29 cellular contexts compared by ENCODE assay signal in the genomic region with DNA sequence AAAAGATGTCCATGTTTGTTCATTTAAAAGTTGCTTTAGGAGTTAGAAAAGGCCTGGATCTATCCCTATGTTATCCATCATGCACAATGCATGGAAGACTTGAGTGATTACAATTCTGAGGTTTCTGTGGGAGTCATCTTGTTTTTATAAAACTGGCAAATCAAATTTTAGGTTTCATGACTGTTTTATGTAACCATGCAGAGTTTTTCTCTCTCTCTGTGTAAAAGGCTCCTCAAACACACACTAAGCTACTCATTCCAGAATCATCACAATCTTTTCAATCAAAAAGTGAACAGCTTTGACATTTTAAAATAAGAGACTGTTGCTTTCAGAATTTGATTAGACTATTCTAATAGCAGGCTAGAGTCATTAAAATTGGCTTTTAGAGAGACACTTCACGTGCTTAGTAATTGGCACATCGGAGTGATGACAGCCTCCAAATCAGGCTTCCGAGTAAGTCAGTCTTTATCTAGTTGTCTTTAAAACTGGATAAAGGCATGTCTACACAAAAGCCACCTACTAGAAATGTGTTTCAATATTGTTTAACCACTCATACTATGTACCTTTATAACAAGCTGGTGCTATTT. TPM values are rescaled to one million over a fixed set of nuclear protein-coding genes. Genes with fewer than 3 reads are reported as not detected.
"Had no signal": no experiment of that assay in that cellular context is flagged by ENCODE, and none has a peak within 500 bp of the region (broad histone marks: within the 10 kb centered on the region; RNA-seq: fewer than 3 reads in every experiment).

No MANE protein-coding gene starts in this region.

- H3K4me3 Mint-ChIP-seq: activated CD4-positive, alpha-beta memory T cell treated with anti-CD3 and anti-CD28 coated beads, Interleukin-2, amount 10 ng/mL, durations not matched to agents 7 days and 5 days; activated CD4-positive, alpha-beta T cell treated with anti-CD3 and anti-CD28 coated beads, Interleukin-2, amount 10 ng/mL, durations not matched to agents 7 days and 5 days; activated T-cell treated with anti-CD3 and anti-CD28 coated beads, Interleukin-2, amount 50 U/mL, for 4 hours; immature natural killer cell; natural killer cell; T-helper 17 cell had no signal

- H3K27me3 ChIP-seq: colonic mucosa, gastrocnemius medialis, neutrophil, spleen had no signal

- DNase-seq: activated CD4-positive, alpha-beta memory T cell treated with anti-CD3 and anti-CD28 coated beads, Interleukin-2, amount 10 ng/mL, durations not matched to agents 7 days and 5 days; activated CD4-positive, alpha-beta T cell treated with anti-CD3 and anti-CD28 coated beads, Interleukin-2, amount 10 ng/mL, durations not matched to agents 7 days and 5 days; activated CD4-positive, CD25-positive, alpha-beta regulatory T cell treated with anti-CD3 and anti-CD28 coated beads, Interleukin-2, amount 50 U/mL, for 72 hours; activated naive CD4-positive, alpha-beta T cell; activated T-cell treated with anti-CD3 and anti-CD28 coated beads, Interleukin-2, amount 50 U/mL, for 4 hours; anterior cingulate cortex; cerebellar nuclear complex; colonic mucosa; dorsolateral prefrontal cortex; effector memory CD4-positive, alpha-beta T cell; gastrocnemius medialis; glutamatergic neuron; hypothalamus; immature natural killer cell; kidney; lower lobe of right lung; mesenchymal stem cell; natural killer cell; retina; spleen; stimulated activated naive CD4-positive, alpha-beta T cell treated with Interleukin-2 at 50 U/mL for 16 hours; T-helper 17 cell; T1000; trophoblast cell; WERI-Rb-1 had no signal

- H3K4me1 Mint-ChIP-seq: activated CD4-positive, alpha-beta memory T cell treated with anti-CD3 and anti-CD28 coated beads, Interleukin-2, amount 10 ng/mL, durations not matched to agents 7 days and 5 days; activated CD4-positive, alpha-beta T cell treated with anti-CD3 and anti-CD28 coated beads, Interleukin-2, amount 10 ng/mL, durations not matched to agents 7 days and 5 days; immature natural killer cell; natural killer cell; T-helper 17 cell had no signal

- H3K9me3 ChIP-seq: colonic mucosa, gastrocnemius medialis, lower lobe of right lung, neutrophil, spleen, thoracic aorta had no signal

- H3K27ac Mint-ChIP-seq: activated CD4-positive, alpha-beta memory T cell treated with anti-CD3 and anti-CD28 coated beads, Interleukin-2, amount 10 ng/mL, durations not matched to agents 7 days and 5 days; activated CD4-positive, alpha-beta T cell treated with anti-CD3 and anti-CD28 coated beads, Interleukin-2, amount 10 ng/mL, durations not matched to agents 7 days and 5 days; activated naive CD4-positive, alpha-beta T cell treated with anti-CD3 and anti-CD28 coated beads, Interleukin-2, amount 50 U/mL, for 72 hours; activated T-helper 2 cell treated with anti-CD3 and anti-CD28 coated beads, Interferon-gamma antibody, Interleukin-2, Interleukin-4, amounts not matched to agents 10 μg/mL and 5 μg/mL and 100 μg/mL, durations not matched to agents 14 hours and 24 hours and 36 hours; immature natural killer cell; natural killer cell; T-helper 17 cell had no signal

- H3K36me3 Mint-ChIP-seq: activated naive CD4-positive, alpha-beta T cell treated with anti-CD3 and anti-CD28 coated beads, Interleukin-2, amount 50 U/mL, for 72 hours; immature natural killer cell; natural killer cell had no signal

- H3K4me1 ChIP-seq: colonic mucosa, lower lobe of right lung, spleen had no signal

- H3K27ac ChIP-seq: colonic mucosa, dorsolateral prefrontal cortex, gastrocnemius medialis, lower lobe of right lung, neutrophil, spleen, thoracic aorta, WERI-Rb-1 had no signal

- H3K4me3 ChIP-seq: colonic mucosa, dorsolateral prefrontal cortex, gastrocnemius medialis, lower lobe of right lung, spleen, thoracic aorta had no signal

- H3K9me3 Mint-ChIP-seq: activated CD4-positive, alpha-beta memory T cell treated with anti-CD3 and anti-CD28 coated beads, Interleukin-2, amount 10 ng/mL, durations not matched to agents 7 days and 5 days; activated CD4-positive, alpha-beta T cell treated with anti-CD3 and anti-CD28 coated beads, Interleukin-2, amount 10 ng/mL, durations not matched to agents 7 days and 5 days; activated naive CD4-positive, alpha-beta T cell treated with anti-CD3 and anti-CD28 coated beads, Interleukin-2, amount 50 U/mL, for 72 hours; activated T-cell treated with anti-CD3 and anti-CD28 coated beads, Interleukin-2, amount 50 U/mL, for 4 hours; activated T-helper 2 cell treated with anti-CD3 and anti-CD28 coated beads, Interferon-gamma antibody, Interleukin-2, Interleukin-4, amounts not matched to agents 10 μg/mL and 5 μg/mL and 100 μg/mL, durations not matched to agents 14 hours and 24 hours and 36 hours; natural killer cell had no signal

- H3K36me3 ChIP-seq: colonic mucosa, gastrocnemius medialis, lower lobe of right lung, neutrophil, spleen, thoracic aorta, WERI-Rb-1 had no signal

- ATAC-seq: activated naive CD4-positive, alpha-beta T cell treated with anti-CD3 and anti-CD28 coated beads, Interleukin-2, amount 50 U/mL, for 72 hours; activated T-cell treated with anti-CD3 and anti-CD28 coated beads, Interleukin-2, amount 50 U/mL, for 4 hours; gastrocnemius medialis; T-helper 17 cell had no signal

RNA-seq across cellular contexts. Expression of a gene that starts 31.9 kb away (rescaled TPM):
- total RNA-seq: activated naive CD4-positive, alpha-beta T cell treated with anti-CD3 and anti-CD28 coated beads, Interleukin-2, amount 50 U/mL, for 72 hours; activated T-cell treated with anti-CD3 and anti-CD28 coated beads, Interleukin-2, amount 50 U/mL, for 4 hours had no signal
